Comparison of ENCODE assay signal across 12 cellular contexts in the genomic region with DNA sequence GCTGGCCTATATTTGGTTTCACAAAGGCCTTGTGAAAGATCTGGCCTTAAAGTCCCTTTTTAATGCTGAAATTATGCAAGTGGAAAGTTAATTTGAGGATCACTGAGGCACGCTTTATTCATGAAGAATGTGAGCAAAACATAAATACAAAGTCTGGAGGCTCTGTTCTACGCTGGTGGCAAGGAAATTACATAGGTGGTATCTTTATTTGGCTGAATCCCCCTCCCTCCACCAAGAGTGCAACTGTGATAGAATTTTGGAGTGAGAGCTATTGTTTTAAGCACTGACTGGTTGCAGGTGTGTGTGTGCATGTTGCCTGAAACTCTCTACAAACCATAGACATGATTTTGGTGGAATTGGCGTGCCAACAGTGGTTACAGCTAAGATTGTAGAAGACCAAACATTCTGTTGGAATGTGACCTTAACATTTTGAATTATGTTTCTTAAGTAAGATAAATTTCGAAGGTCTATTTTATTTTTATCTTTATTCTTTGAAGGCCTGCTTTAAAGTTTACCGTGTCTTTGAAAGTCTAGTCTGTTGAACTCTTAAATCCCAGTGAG.
A peak's percentile ranks its signal among the peaks of the same experiment; 100 is the strongest.
DNase-seq lines count a peak whose midpoint lies in the region; ATAC-seq, FAIRE-seq and TF ChIP-seq lines count a peak whose summit lies in the region.
"Had no signal": no experiment of that assay in that cellular context is flagged by ENCODE, and none has a peak within 500 bp of the region (broad histone marks: within the 10 kb centered on the region; RNA-seq: fewer than 3 reads in every experiment).

No MANE protein-coding gene starts in this region.

- H3K4me3 Mint-ChIP-seq in CD8-positive, alpha-beta memory T cell: peak overlapping the region; percentile 78 to 91 (median 89)

- no peak overlapping the region for H3K18ac ChIP-seq in H1 (ENCODE audit: extremely low read depth, low read length)

- no peak overlapping the region for H4K8ac ChIP-seq in H1 (ENCODE audit: extremely low read depth, insufficient read depth, low read length)

- no peak overlapping the region for H3K4ac ChIP-seq in H1 (replicated peaks; ENCODE audit: insufficient read length, low read depth, low read length)

- H3K23ac ChIP-seq in H1 (ENCODE audit: insufficient read length): no peak overlapping the region

- no peak for TF ChIP-seq RAD21 in H1 (IDR thresholded peaks at IDR 0.05 in 1 of 2, conservative IDR thresholded peaks at IDR 0.05 in 1 of 2; ENCODE audit: low read depth in 2 of 2, low read length in 2 of 2)

- no peak overlapping the region for H3K14ac ChIP-seq in H1 (ENCODE audit: insufficient read length)

- H2BK120ac ChIP-seq in H1 (replicated peaks; ENCODE audit: low read depth, low read length): no peak overlapping the region

- no peak overlapping the region for H2AK5ac ChIP-seq in H1 (ENCODE audit: low read depth, low read length)

- ATAC-seq in GM19452 (IDR thresholded peaks at IDR 0.05; ENCODE audit: unreplicated experiment) (no peak), HG03378 (IDR thresholded peaks at IDR 0.05; ENCODE audit: unreplicated experiment) (no peak)
- ATAC-seq: HCT116 had no signal

- peaks cover 0 to 16% (median 7%) of the 10 kb centered on the region in 3 donors for H3K36me3 Mint-ChIP-seq in CD8-positive, alpha-beta memory T cell

- peak overlapping the region; percentile 86 to 100 (median 98) for H3K27ac Mint-ChIP-seq in CD8-positive, alpha-beta memory T cell

- H2BK15ac ChIP-seq in H1 (ENCODE audit: low read length): no peak overlapping the region

- H2BK20ac ChIP-seq in H1 (ENCODE audit: low read length): no peak overlapping the region

- CTCF ChIA-PET in CD8-positive, alpha-beta memory T cell (lab: Charles Lee): interaction anchor here (5.1 kb wide), 1 partner anchor 11 kb away, joined by 54 read pairs; no protein-coding TSS in a partner anchor
- CTCF ChIA-PET in H1 (lab: Charles Lee; ENCODE audit: partially characterized antibody): interaction anchor here (0.7 to 1.1 kb wide), 2 partner anchors 10 to 11 kb away, joined by 3 to 5 read pairs; no protein-coding TSS in a partner anchor

- H3K9ac ChIP-seq in OCI-LY3 (ENCODE audit: low read length) (no peak overlapping the region), H1 (replicated peaks in 1 of 4; ENCODE audit: extremely low read depth in 1 of 4, low read depth in 3 of 4, low read length in 3 of 4) (no peak overlapping the region)

- 84% methylated on average over 5 of the region's 5 CpGs; no CpG with 5 or more reads in 1 of the 2 experiments for WGBS in H1 (ENCODE audit: extremely low coverage in 1 of 2, insufficient coverage in 1 of 2, insufficient read length in 1 of 2, insufficient replicate concordance in 2 of 2, low coverage in 1 of 2, low lambda C conversion rate in 2 of 2, missing lambda C conversion rate in 1 of 2), 2 experiments

- no peak for FAIRE-seq in H1 (lab: Jason Lieb, UNC)
- FAIRE-seq: G401.6, islet of Langerhans had no signal

- H3K56ac ChIP-seq in H1 (replicated peaks; ENCODE audit: insufficient read length, low read depth, low read length): no peak overlapping the region

- DNase-seq in CD8-positive, alpha-beta memory T cell: no peak
- DNase-seq in H1 (ENCODE audit: low read depth in 1 of 2, low spot score in 2 of 2) (no peak), GM10266 (ENCODE audit: extremely low spot score) (no peak), T-helper 9 cell (no peak)
- DNase-seq: SHP77 treated with DMSO at 0.1 percent for 48 hours had no signal

- H4K91ac ChIP-seq in H1 (replicated peaks; ENCODE audit: insufficient read length, low read length): no peak overlapping the region

- H3K9me3 Mint-ChIP-seq in CD8-positive, alpha-beta memory T cell: no peaks in the 10 kb centered on the region

- H3K4me1 ChIP-seq in CD8-positive, alpha-beta memory T cell (ENCODE audit: insufficient read depth, low read length): peaks cover 93% of the 10 kb centered on the region
- H3K4me1 ChIP-seq in OCI-LY3 (ENCODE audit: low read length) (peaks cover 41% of the 10 kb centered on the region), H1 (replicated peaks in 1 of 4; ENCODE audit: control insufficient read depth in 3 of 4, insufficient read depth in 4 of 4, low read length in 3 of 4) (peaks cover 5 to 21% (median 17%) of the 10 kb centered on the region in 4 experiments), neutrophil (ENCODE audit: control insufficient read depth in 1 of 2, insufficient read depth in 1 of 2, low read depth in 1 of 2, low read length in 1 of 2) (peaks cover 87 to 90% of the 10 kb centered on the region in 2 experiments)

- no peak for TF ChIP-seq POLR2A in H1 (IDR thresholded peaks at IDR 0.05; ENCODE audit: control extremely low read depth in 1 of 2, low read depth in 2 of 2, low read length in 2 of 2)

- no peaks in the 10 kb centered on the region for H3K9me3 ChIP-seq in CD8-positive, alpha-beta memory T cell (ENCODE audit: low read length)
- H3K9me3 ChIP-seq in OCI-LY3 (ENCODE audit: insufficient read depth, low read length) (no peaks in the 10 kb centered on the region), H1 (ENCODE audit: insufficient read depth in 2 of 2, low read depth in 1 of 2, low read length in 1 of 2) (no peaks in the 10 kb centered on the region), neutrophil (no peaks in the 10 kb centered on the region)

- peak overlapping the region; percentile 84 for H3K27ac ChIP-seq in CD8-positive, alpha-beta memory T cell (ENCODE audit: low read depth, low read length)
- no peak overlapping the region for H3K27ac ChIP-seq in OCI-LY3 (ENCODE audit: low read length)
- H3K27ac ChIP-seq in H1 (ENCODE audit: low read depth, low read length): no peak overlapping the region
- peak overlapping the region; percentile 81 for H3K27ac ChIP-seq in neutrophil

- H4K5ac ChIP-seq in H1 (ENCODE audit: insufficient read length, low read depth, low read length): no peak overlapping the region

- no peak overlapping the region for H2BK5ac ChIP-seq in H1 (ENCODE audit: low read depth, low read length)

- no peaks in the 10 kb centered on the region for H4K20me1 ChIP-seq in OCI-LY3 (ENCODE audit: insufficient read depth, low read length)
- H4K20me1 ChIP-seq in H1 (replicated peaks in 1 of 2; ENCODE audit: control insufficient read depth in 1 of 2, insufficient read depth in 2 of 2, low read length in 2 of 2): peaks cover 18 to 26% of the 10 kb centered on the region in 2 experiments

- no peak overlapping the region for H2BK12ac ChIP-seq in H1 (ENCODE audit: low read depth, low read length)

- H2AFZ ChIP-seq in OCI-LY3 (ENCODE audit: low read depth, low read length) (no peak overlapping the region), H1 (ENCODE audit: low read length) (no peak overlapping the region)

- H3K27me3 ChIP-seq in CD8-positive, alpha-beta memory T cell (ENCODE audit: insufficient read depth, low read length, poor library complexity, severe bottlenecking): no peaks in the 10 kb centered on the region
- H3K27me3 ChIP-seq in OCI-LY3 (ENCODE audit: low read depth, low read length) (no peaks in the 10 kb centered on the region), H1 (replicated peaks in 1 of 4; ENCODE audit: control insufficient read depth in 3 of 4, extremely low read depth in 1 of 4, insufficient read depth in 3 of 4, low read length in 3 of 4) (no peaks in the 10 kb centered on the region), neutrophil (no peaks in the 10 kb centered on the region)

- no peaks in the 10 kb centered on the region; the same call in 1 of the 2 replicates for H3K79me2 ChIP-seq in OCI-LY3 (ENCODE audit: low read length)
- peaks cover 19 to 100% of the 10 kb centered on the region in 2 experiments for H3K79me2 ChIP-seq in H1 (ENCODE audit: control insufficient read depth in 1 of 2, insufficient read depth in 2 of 2, low read length in 2 of 2)

- TF ChIP-seq EP300 in H1 (IDR thresholded peaks at IDR 0.05; ENCODE audit: borderline replicate concordance in 1 of 2, low read depth in 2 of 2, low read length in 2 of 2): no peak

- H3K4me2 ChIP-seq in OCI-LY3 (ENCODE audit: low read length): peak overlapping the region; percentile 43; the same call in 1 of the 2 replicates
- peak overlapping the region; percentile 26 to 59 for H3K4me2 ChIP-seq in H1 (ENCODE audit: insufficient read depth in 1 of 2, low read depth in 2 of 2, low read length in 2 of 2)

- no peaks in the 10 kb centered on the region for H3K23me2 ChIP-seq in H1 (ENCODE audit: low read depth, low read length)

- TF ChIP-seq CTCF in OCI-LY3 (IDR thresholded peaks at IDR 0.05; ENCODE audit: low read depth, low read length) (no peak), H1 (IDR thresholded peaks at IDR 0.05; ENCODE audit: control extremely low read depth in 1 of 3, insufficient read depth in 1 of 3, low read depth in 1 of 3, low read length in 3 of 3) (no peak), neutrophil (IDR thresholded peaks at IDR 0.05) (no peak), GM10266 (IDR thresholded peaks at IDR 0.05; ENCODE audit: control insufficient read depth, insufficient read depth, low read depth, missing control alignments) (no peak)

- H3K36me3 ChIP-seq in CD8-positive, alpha-beta memory T cell (ENCODE audit: insufficient read depth, low read length): no peaks in the 10 kb centered on the region
- H3K36me3 ChIP-seq in OCI-LY3 (replicated peaks; ENCODE audit: low read depth, low read length) (no peaks in the 10 kb centered on the region), H1 (ENCODE audit: control insufficient read depth in 2 of 4, insufficient read depth in 4 of 4, low read length in 3 of 4) (peaks cover 0 to 3% (median 0%) of the 10 kb centered on the region in 4 experiments; a peak in 2 of 8 replicates), neutrophil (no peaks in the 10 kb centered on the region)

- no peaks in the 10 kb centered on the region for H3K27me3 Mint-ChIP-seq in CD8-positive, alpha-beta memory T cell

- POLR2A ChIA-PET in CD8-positive, alpha-beta memory T cell (lab: Charles Lee): interaction anchor here (1.7 to 8.4 kb wide), 2 partner anchors 10 kb away, joined by 6 to 105 read pairs; no protein-coding TSS in a partner anchor
- POLR2A ChIA-PET in H1 (lab: Charles Lee; ENCODE audit: partially characterized antibody): interaction anchor here (0.9 to 5.5 kb wide), 3 partner anchors 10 to 11 kb away, joined by 3 to 31 read pairs (median 4); no protein-coding TSS in a partner anchor

- peaks cover 12% of the 10 kb centered on the region; the same call in 1 of the 2 replicates for H3K79me1 ChIP-seq in H1 (ENCODE audit: low read depth, low read length)

- H3K4me1 Mint-ChIP-seq in CD8-positive, alpha-beta memory T cell: peaks cover 88 to 97% (median 96%) of the 10 kb centered on the region in 3 donors

- peak overlapping the region; percentile 72 for H3K4me3 ChIP-seq in CD8-positive, alpha-beta memory T cell (ENCODE audit: low read length)
- no peak overlapping the region for H3K4me3 ChIP-seq in OCI-LY3 (ENCODE audit: low read length)
- H3K4me3 ChIP-seq in H1 (ENCODE audit: extremely low read depth in 1 of 4, insufficient read depth in 2 of 4, low read depth in 3 of 4, low read length in 4 of 4): peak overlapping the region in 2 of 4 experiments; percentile 3 to 38; a peak in 3 of 8 replicates
- peak overlapping the region in 1 of 2 experiments; percentile 25 for H3K4me3 ChIP-seq in neutrophil (ENCODE audit: low read depth in 1 of 2, low read length in 1 of 2)

TF ChIP-seq in H1, 55 proteins besides CTCF, POLR2A, EP300 and RAD21 (continues in another document):
- TF ChIP-seq RBBP5 (IDR thresholded peaks at IDR 0.05; ENCODE audit: borderline replicate concordance, low read depth, low read length) (no peak), CHD2 (IDR thresholded peaks at IDR 0.05; ENCODE audit: low read length) (no peak), KDM1A (IDR thresholded peaks at IDR 0.05; ENCODE audit: borderline replicate concordance, low read length) (no peak)

Comparison
In these comparisons a context has a peak if more than half of its experiments do, and no peak if none do; other contexts are left out.
1. H3K27ac ChIP-seq: peak in CD8-positive, alpha-beta memory T cell (single experiment) and neutrophil (single experiment); none in OCI-LY3 (single experiment) and H1 (single experiment).